Comparison of ENCODE assay signal across 8 cellular contexts in the genomic region with DNA sequence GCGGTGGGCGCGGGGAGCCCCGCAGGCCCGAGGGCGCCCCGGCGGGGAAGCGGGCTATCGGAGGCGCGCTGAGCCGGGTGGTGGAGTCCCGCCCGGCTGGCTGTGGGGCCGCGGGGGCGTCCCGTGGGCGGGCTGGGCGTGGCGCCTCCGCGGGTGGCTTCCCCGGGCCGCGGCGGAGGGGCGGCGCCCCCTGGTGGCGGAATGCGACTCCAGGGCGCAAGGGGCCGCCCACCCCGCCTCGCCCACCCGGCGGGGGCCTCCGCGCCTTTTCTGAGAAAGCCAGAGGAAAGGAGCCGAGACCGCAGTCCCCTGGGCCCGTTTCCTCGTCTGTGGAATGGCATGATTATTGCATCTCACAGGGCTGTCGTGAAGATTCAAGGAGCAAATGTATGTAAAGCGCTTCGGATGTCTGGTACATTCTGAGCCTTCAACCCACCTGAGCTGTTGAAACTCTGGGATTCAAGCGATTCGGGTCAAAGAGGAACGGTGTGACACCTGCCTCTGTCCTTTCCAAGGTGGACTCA.
DNase-seq lines count a peak whose midpoint lies in the region; ATAC-seq and TF ChIP-seq lines count a peak whose summit lies in the region.

No MANE protein-coding gene starts in this region.

- peaks cover 0 to 8% of the 10 kb centered on the region in 2 donors for H3K4me1 ChIP-seq in muscle layer of duodenum (ENCODE audit: control insufficient read depth in 1 of 2, insufficient read depth in 2 of 2, low read length in 2 of 2)

- H3K27me3 ChIP-seq in GM06990 (replicated peaks; ENCODE audit: control insufficient read depth, insufficient read depth, low read length) (no peaks in the 10 kb centered on the region), muscle layer of duodenum (ENCODE audit: low read depth, low read length) (no peaks in the 10 kb centered on the region)

- ATAC-seq in GM21825 (IDR thresholded peaks at IDR 0.05; ENCODE audit: unreplicated experiment): peak; percentile 62

- H3K9me3 ChIP-seq in muscle layer of duodenum (ENCODE audit: control insufficient read depth in 1 of 2, low read length in 2 of 2): no peaks in the 10 kb centered on the region

- H3K4me3 ChIP-seq in GM06990 (replicated peaks; ENCODE audit: low read depth, low read length) (peak overlapping the region; percentile 48), muscle layer of duodenum (ENCODE audit: low read depth in 1 of 2, low read length in 2 of 2) (peak overlapping the region; percentile 49 to 67)

- no peak overlapping the region for H3K27ac ChIP-seq in muscle layer of duodenum (ENCODE audit: low read length)

- H3K36me3 ChIP-seq in GM06990 (ENCODE audit: control insufficient read depth, insufficient read depth, low read length) (no peaks in the 10 kb centered on the region), muscle layer of duodenum (ENCODE audit: control insufficient read depth in 1 of 2, insufficient read depth in 2 of 2, low read length in 2 of 2) (no peaks in the 10 kb centered on the region)

- peak; percentile 73 for DNase-seq in GM06990 (ENCODE audit: extremely low read depth, insufficient read length)
- DNase-seq in NCI-H1048 (lab: John Stamatoyannopoulos, UW): peak; percentile 14
- DNase-seq in activated CD8-positive, alpha-beta memory T cell treated with anti-CD3 and anti-CD28 coated beads for 48 hours (ENCODE audit: low read depth in 2 of 3, low spot score in 2 of 3): peak; percentile 42 to 57 (median 44)
- DNase-seq in epidermal melanocyte (ENCODE audit: insufficient read length, low spot score): peak; percentile 66
- DNase-seq in stimulated activated CD8-positive, alpha-beta memory T cell treated with anti-CD3 and anti-CD28 coated beads, Interleukin-7, amount 100 ng/mL, for 1 hour (ENCODE audit: low read depth in 2 of 2): peak; percentile 51 to 64
- DNase-seq in SW480 (ENCODE audit: low spot score): no peak

- TF ChIP-seq CTCF in GM06990 (IDR thresholded peaks at IDR 0.05; ENCODE audit: insufficient read depth, low read length, poor library complexity, severe bottlenecking): peak; percentile 58
